Comparison of ENCODE assay signal across 18 cellular contexts in the genomic region with DNA sequence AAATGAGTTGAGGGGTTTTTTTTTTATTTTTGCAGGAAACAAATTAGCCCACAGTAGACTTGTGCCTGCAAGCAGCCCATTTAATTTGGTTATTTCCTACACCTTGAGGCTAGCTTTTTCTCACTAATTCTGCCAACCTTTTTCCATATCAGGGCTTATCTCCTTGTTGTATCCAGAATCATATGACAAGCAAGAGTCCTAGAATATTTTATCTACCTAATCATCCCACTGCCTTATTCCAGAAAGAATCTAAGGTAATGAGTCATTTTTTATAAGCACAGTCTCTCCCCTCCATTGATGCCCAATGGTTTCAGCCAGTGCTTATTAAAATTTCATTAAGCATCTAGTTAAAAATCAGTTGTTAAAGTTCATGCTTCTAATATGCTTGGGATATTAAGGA.
DNase-seq lines count a peak whose midpoint lies in the region; ATAC-seq and TF ChIP-seq lines count a peak whose summit lies in the region.
"Had no signal": no experiment of that assay in that cellular context is flagged by ENCODE, and none has a peak within 500 bp of the region (broad histone marks: within the 10 kb centered on the region; RNA-seq: fewer than 3 reads in every experiment).

No MANE protein-coding gene starts in this region.

- peak in 1 of 2 experiments; percentile 55; a peak in 1 of 4 replicates for TF ChIP-seq EP300 in SK-N-SH (IDR thresholded peaks at IDR 0.05; ENCODE audit: borderline replicate concordance in 1 of 2, low read depth in 1 of 2, low read length in 1 of 2)

- peaks cover 8% of the 10 kb centered on the region for H3F3A ChIP-seq in SK-N-SH (replicated peaks; ENCODE audit: insufficient read depth)

- no peaks in the 10 kb centered on the region for H3K36me3 Mint-ChIP-seq in nephron progenitor cell (ENCODE audit: low read depth)

- no peaks in the 10 kb centered on the region for H4K20me1 ChIP-seq in SK-N-SH (ENCODE audit: insufficient read depth)

- peaks cover 3% of the 10 kb centered on the region for H3K27me3 Mint-ChIP-seq in nephron progenitor cell (ENCODE audit: low read depth, poor library complexity)
- H3K27me3 Mint-ChIP-seq: CD4-positive, alpha-beta T cell had no signal

- POLR2A ChIA-PET in SK-N-SH (lab: Yijun Ruan, JAX), result no interaction called here

- H3K27ac Mint-ChIP-seq in nephron progenitor cell, result no peak overlapping the region
- H3K27ac Mint-ChIP-seq: CD4-positive, alpha-beta T cell had no signal

- H3K79me2 ChIP-seq in SK-N-SH (ENCODE audit: insufficient read depth), result no peaks in the 10 kb centered on the region

- H3K4me3 ChIP-seq in SK-N-SH (ENCODE audit: low read depth in 2 of 2, low read length in 1 of 2), result no peak overlapping the region
- H3K4me3 ChIP-seq in colonic mucosa, result no peak overlapping the region
- H3K4me3 ChIP-seq: Peyer's patch had no signal

- no peak overlapping the region for H3K4me2 ChIP-seq in SK-N-SH

- ATAC-seq in foreskin keratinocyte (peak; percentile 90), HG02678 (IDR thresholded peaks at IDR 0.05; ENCODE audit: unreplicated experiment) (no peak)

- no peak for TF ChIP-seq CTCF in SK-N-SH (IDR thresholded peaks at IDR 0.05)
- no peak for TF ChIP-seq CTCF in foreskin keratinocyte (conservative IDR thresholded peaks at IDR 0.05)
- TF ChIP-seq CTCF in colonic mucosa (IDR thresholded peaks at IDR 0.05), result no peak
- TF ChIP-seq CTCF in nephron progenitor cell (IDR thresholded peaks at IDR 0.05), result no peak

- H3K9ac ChIP-seq in SK-N-SH (no peak overlapping the region), colonic mucosa (ENCODE audit: low read depth in 2 of 2, low read length in 2 of 2) (no peak overlapping the region)

- intact Hi-C loops in colonic mucosa (cut with DNase I), result no loop called here

- TF ChIP-seq RAD21 in SK-N-SH (IDR thresholded peaks at IDR 0.05; ENCODE audit: low read length), result no peak

- H3K27ac ChIP-seq in SK-N-SH (ENCODE audit: low read depth in 2 of 2, low read length in 1 of 2) (peak overlapping the region in 1 of 2 experiments; percentile 39; a peak in 2 of 4 replicates), foreskin keratinocyte (no peak overlapping the region), colonic mucosa (no peak overlapping the region)
- H3K27ac ChIP-seq: Peyer's patch had no signal

- H3K9me3 ChIP-seq in SK-N-SH (no peaks in the 10 kb centered on the region), colonic mucosa (no peaks in the 10 kb centered on the region)
- H3K9me3 ChIP-seq: BE2C, Caco-2, Peyer's patch had no signal

- H3K27me3 ChIP-seq in SK-N-SH (ENCODE audit: insufficient read depth) (no peaks in the 10 kb centered on the region), foreskin keratinocyte (no peaks in the 10 kb centered on the region), colonic mucosa (no peaks in the 10 kb centered on the region)
- H3K27me3 ChIP-seq: BE2C, Peyer's patch had no signal

- peaks cover 0 to 13% of the 10 kb centered on the region in 2 experiments; a peak in 1 of 4 replicates for H3K4me1 ChIP-seq in SK-N-SH (ENCODE audit: control insufficient read depth in 1 of 2, insufficient read depth in 2 of 2, low read depth in 1 of 2, low read length in 1 of 2)
- H3K4me1 ChIP-seq in foreskin keratinocyte, result peaks cover 3% of the 10 kb centered on the region
- no peaks in the 10 kb centered on the region for H3K4me1 ChIP-seq in colonic mucosa
- H3K4me1 ChIP-seq: BE2C, Caco-2, Peyer's patch had no signal

- CTCF ChIA-PET in SK-N-SH (lab: Yijun Ruan, JAX), result no interaction called here

- no peaks in the 10 kb centered on the region for H3K9me2 ChIP-seq in SK-N-SH

- DNase-seq in EH (ENCODE audit: low read depth), result peak; percentile 7
- DNase-seq in M059J (ENCODE audit: low read depth), result peak; percentile 80
- no peak for DNase-seq in SK-N-SH
- DNase-seq in foreskin keratinocyte, result peak; percentile 73 to 84
- no peak for DNase-seq in superior temporal gyrus (ENCODE audit: extremely low spot score)
- no peak for DNase-seq in colonic mucosa
- DNase-seq in nephron progenitor cell, result no peak
- DNase-seq: BE2C; Caco-2; CD4-positive, alpha-beta T cell; GOT3; KG1; NCI-H1436; NCI-H1930; NCI-H526; Peyer's patch; SIG-M5 had no signal

- no peaks in the 10 kb centered on the region for H3K36me3 ChIP-seq in SK-N-SH (replicated peaks in 1 of 2; ENCODE audit: control insufficient read depth in 1 of 2, insufficient read depth in 2 of 2, low read length in 1 of 2)
- H3K36me3 ChIP-seq in colonic mucosa, result no peaks in the 10 kb centered on the region
- H3K36me3 ChIP-seq: BE2C, Peyer's patch had no signal

- H3K4me1 Mint-ChIP-seq in nephron progenitor cell, result peaks cover 3% of the 10 kb centered on the region

- 0 out of 2 replicates have a peak overlapping the region, but pooled peaks have one; percentile 26 for H2AFZ ChIP-seq in SK-N-SH (ENCODE audit: low read depth)

- H3K4me3 Mint-ChIP-seq in nephron progenitor cell, result no peak overlapping the region
- H3K4me3 Mint-ChIP-seq: CD4-positive, alpha-beta T cell had no signal

- H3K9me3 Mint-ChIP-seq in nephron progenitor cell, result no peaks in the 10 kb centered on the region
- H3K9me3 Mint-ChIP-seq: CD4-positive, alpha-beta T cell had no signal

TF ChIP-seq in SK-N-SH, 30 proteins besides CTCF, POLR2A, EP300 and RAD21:
- TF ChIP-seq TCF12 (IDR thresholded peaks at IDR 0.05), result peak; percentile 55
- peak; percentile 72 for TF ChIP-seq JUND (IDR thresholded peaks at IDR 0.05)
- TF ChIP-seq, protein P1, sequence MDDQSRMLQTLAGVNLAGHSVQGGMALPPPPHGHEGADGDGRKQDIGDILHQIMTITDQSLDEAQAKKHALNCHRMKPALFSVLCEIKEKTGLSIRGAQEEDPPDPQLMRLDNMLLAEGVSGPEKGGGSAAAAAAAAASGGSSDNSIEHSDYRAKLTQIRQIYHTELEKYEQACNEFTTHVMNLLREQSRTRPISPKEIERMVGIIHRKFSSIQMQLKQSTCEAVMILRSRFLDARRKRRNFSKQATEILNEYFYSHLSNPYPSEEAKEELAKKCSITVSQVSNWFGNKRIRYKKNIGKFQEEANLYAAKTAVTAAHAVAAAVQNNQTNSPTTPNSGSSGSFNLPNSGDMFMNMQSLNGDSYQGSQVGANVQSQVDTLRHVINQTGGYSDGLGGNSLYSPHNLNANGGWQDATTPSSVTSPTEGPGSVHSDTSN (IDR thresholded peaks at IDR 0.05), result peak; percentile 22; the same call in 1 of the 2 replicates
- no peak; the same call in 1 of the 2 replicates for TF ChIP-seq POLR2AphosphoS5 (IDR thresholded peaks at IDR 0.05; ENCODE audit: low read depth, low read length)
- 0 out of 2 replicates have a peak, but pooled peaks have one; percentile 18 for TF ChIP-seq TEAD4 (IDR thresholded peaks at IDR 0.05; ENCODE audit: borderline replicate concordance, insufficient read depth)
- TF ChIP-seq FOSL2 (IDR thresholded peaks at IDR 0.05; ENCODE audit: borderline replicate concordance, low read depth), result peak; percentile 71; the same call in 1 of the 2 replicates

Comparison
In these comparisons a context has a peak if more than half of its experiments do, and no peak if none do; other contexts are left out.
1. DNase-seq: peak in EH (single experiment), M059J (single experiment) and foreskin keratinocyte (2 of 2); none in SK-N-SH (single experiment), superior temporal gyrus (single experiment), colonic mucosa (single experiment) and nephron progenitor cell (single experiment).